Comparison of ENCODE assay signal across 11 cellular contexts in genomic region chr6:16135078-16135477, GRCh38. TPM values are rescaled to one million over a fixed set of nuclear protein-coding genes. Genes with fewer than 3 reads are reported as not detected.
DNase-seq lines count a peak whose midpoint lies in the region; ATAC-seq and TF ChIP-seq lines count a peak whose summit lies in the region.
"Had no signal": no experiment of that assay in that cellular context is flagged by ENCODE, and none has a peak within 500 bp of the region (broad histone marks: within the 10 kb centered on the region; RNA-seq: fewer than 3 reads in every experiment).

No MANE protein-coding gene starts in this region.

- peaks cover 67 to 96% (median 84%) of the 10 kb centered on the region in 4 donors for H3K4me1 ChIP-seq in stomach

- CTCF ChIA-PET in activated CD4-positive, alpha-beta memory T cell treated with anti-CD3 and anti-CD28 coated beads for 36 hours (lab: Charles Lee), result no interaction called here
- CTCF ChIA-PET in activated CD4-positive, alpha-beta memory T cell treated with anti-CD3 and anti-CD28 coated beads, Interleukin-2, amount 10 ng/mL, durations not matched to agents 7 days and 5 days (lab: Charles Lee), result no interaction called here

- no peaks in the 10 kb centered on the region for H3K27me3 ChIP-seq in stomach

- H3K36me3 Mint-ChIP-seq in activated CD4-positive, alpha-beta memory T cell treated with anti-CD3 and anti-CD28 coated beads for 36 hours, result peaks cover 33% of the 10 kb centered on the region
- H3K36me3 Mint-ChIP-seq in activated CD4-positive, alpha-beta memory T cell treated with anti-CD3 and anti-CD28 coated beads, Interleukin-2, amount 10 ng/mL, durations not matched to agents 7 days and 5 days (ENCODE audit: low read depth), result peaks cover 40% of the 10 kb centered on the region

- no peak overlapping the region for H3K4me3 Mint-ChIP-seq in activated CD4-positive, alpha-beta memory T cell treated with anti-CD3 and anti-CD28 coated beads for 36 hours
- no peak overlapping the region for H3K4me3 Mint-ChIP-seq in activated CD4-positive, alpha-beta memory T cell treated with anti-CD3 and anti-CD28 coated beads, Interleukin-2, amount 10 ng/mL, durations not matched to agents 7 days and 5 days

- no peak for TF ChIP-seq CTCF in stomach (IDR thresholded peaks at IDR 0.05)

- H3K4me1 Mint-ChIP-seq in activated CD4-positive, alpha-beta memory T cell treated with anti-CD3 and anti-CD28 coated beads for 36 hours (ENCODE audit: low read depth), result peaks cover 75% of the 10 kb centered on the region
- peaks cover 76% of the 10 kb centered on the region for H3K4me1 Mint-ChIP-seq in activated CD4-positive, alpha-beta memory T cell treated with anti-CD3 and anti-CD28 coated beads, Interleukin-2, amount 10 ng/mL, durations not matched to agents 7 days and 5 days

- intact Hi-C loops in activated CD4-positive, alpha-beta memory T cell treated with anti-CD3 and anti-CD28 coated beads for 36 hours (cut with micrococcal nuclease), result loop anchor here (5.0 to 10.0 kb wide), 3 partner anchors 258 to 403 kb away; no protein-coding TSS in a partner anchor
- intact Hi-C loops in stomach (cut with DNase I; ENCODE audit: low total_unique reads), result no loop called here

- POLR2A ChIA-PET in activated CD4-positive, alpha-beta memory T cell treated with anti-CD3 and anti-CD28 coated beads for 36 hours (lab: Charles Lee), result interaction anchor here (1.4 kb wide), 1 partner anchor 49 kb away, joined by 4 read pairs; no protein-coding TSS in a partner anchor
- POLR2A ChIA-PET in activated CD4-positive, alpha-beta memory T cell treated with anti-CD3 and anti-CD28 coated beads, Interleukin-2, amount 10 ng/mL, durations not matched to agents 7 days and 5 days (lab: Charles Lee), result interaction anchor here (3.0 kb wide), 1 partner anchor 48 kb away, joined by 14 read pairs; no protein-coding TSS in a partner anchor

- no peak for ATAC-seq in SK-N-SH treated with all-trans-retinoic acid at 6 μM for 48 hours

- no peak for DNase-seq in activated CD4-positive, alpha-beta memory T cell treated with anti-CD3 and anti-CD28 coated beads for 36 hours
- DNase-seq in activated CD4-positive, alpha-beta memory T cell treated with anti-CD3 and anti-CD28 coated beads, Interleukin-2, amount 10 ng/mL, durations not matched to agents 7 days and 5 days, result no peak
- peak; percentile 73 for DNase-seq in fibroblast of gingiva (ENCODE audit: low read depth)
- DNase-seq in stomach, result no peak
- DNase-seq in HPDE6-E6E7 (ENCODE audit: extremely low spot score), result no peak
- no peak for DNase-seq in SHP77 treated with DMSO at 0.1 percent for 48 hours (lab: John Stamatoyannopoulos, UW)
- DNase-seq in UCSD-AML1 (lab: John Stamatoyannopoulos, UW; ENCODE audit: unreplicated experiment), result no peak
- DNase-seq: dermis blood vessel endothelial cell, MV-4-11, NCI-H748 treated with DMSO at 0.1 percent for 48 hours had no signal

- H3K27me3 Mint-ChIP-seq in activated CD4-positive, alpha-beta memory T cell treated with anti-CD3 and anti-CD28 coated beads for 36 hours, result no peaks in the 10 kb centered on the region
- H3K27me3 Mint-ChIP-seq in activated CD4-positive, alpha-beta memory T cell treated with anti-CD3 and anti-CD28 coated beads, Interleukin-2, amount 10 ng/mL, durations not matched to agents 7 days and 5 days, result no peaks in the 10 kb centered on the region

- no peaks in the 10 kb centered on the region for H3K9me3 Mint-ChIP-seq in activated CD4-positive, alpha-beta memory T cell treated with anti-CD3 and anti-CD28 coated beads for 36 hours
- no peaks in the 10 kb centered on the region for H3K9me3 Mint-ChIP-seq in activated CD4-positive, alpha-beta memory T cell treated with anti-CD3 and anti-CD28 coated beads, Interleukin-2, amount 10 ng/mL, durations not matched to agents 7 days and 5 days

- no peaks in the 10 kb centered on the region for H3K9me3 ChIP-seq in stomach

- H3K36me3 ChIP-seq in stomach, result peaks cover 0 to 6% (median 1%) of the 10 kb centered on the region in 4 donors

- H3K27ac Mint-ChIP-seq in activated CD4-positive, alpha-beta memory T cell treated with anti-CD3 and anti-CD28 coated beads for 36 hours, result peak overlapping the region; percentile 58
- no peak overlapping the region for H3K27ac Mint-ChIP-seq in activated CD4-positive, alpha-beta memory T cell treated with anti-CD3 and anti-CD28 coated beads, Interleukin-2, amount 10 ng/mL, durations not matched to agents 7 days and 5 days

- H3K4me3 ChIP-seq in stomach, result no peak overlapping the region

- TF ChIP-seq POLR2A in stomach (IDR thresholded peaks at IDR 0.05), result no peak

- no peak for TF ChIP-seq EP300 in stomach (IDR thresholded peaks at IDR 0.05)

- peak overlapping the region in 3 of 5 donors; percentile 7 to 97 (median 62) for H3K27ac ChIP-seq in stomach

TF ChIP-seq in SK-N-SH treated with all-trans-retinoic acid at 6 μM for 48 hours, 23 proteins besides CTCF, POLR2A, EP300 and RAD21:
- TF ChIP-seq OSR1 (CRISPR knock-in tag; IDR thresholded peaks at IDR 0.05), result no peak
- no peak for TF ChIP-seq ZNF565 (CRISPR knock-in tag; conservative IDR thresholded peaks at IDR 0.05; ENCODE audit: low read depth)
- TF ChIP-seq CREB5 (CRISPR knock-in tag; IDR thresholded peaks at IDR 0.05; ENCODE audit: low read depth), result no peak
- TF ChIP-seq GLIS3 (CRISPR knock-in tag; IDR thresholded peaks at IDR 0.05), result no peak
- no peak for TF ChIP-seq RARB (CRISPR knock-in tag; IDR thresholded peaks at IDR 0.05)
- no peak for TF ChIP-seq CSRNP3 (CRISPR knock-in tag; IDR thresholded peaks at IDR 0.05)
- peak; percentile 36; the same call in 1 of the 2 replicates for TF ChIP-seq ZFP30 (CRISPR knock-in tag; IDR thresholded peaks at IDR 0.05)

RNA-seq across cellular contexts. Expression of gene MYLIP, which starts 6.2 kb away (rescaled TPM):
- 10 to 100 TPM; 11.4 TPM for total RNA-seq in activated CD4-positive, alpha-beta memory T cell treated with anti-CD3 and anti-CD28 coated beads for 36 hours
- 10 to 100 TPM; 16.2 to 18.6 TPM for total RNA-seq in activated CD4-positive, alpha-beta memory T cell treated with anti-CD3 and anti-CD28 coated beads, Interleukin-2, amount 10 ng/mL, durations not matched to agents 7 days and 5 days
- 10 to 100 TPM in 3 of 5 donors, 1 to 10 TPM in 2; 2.3 to 43.1 (median 21.4) TPM for total RNA-seq in stomach
- polyA plus RNA-seq in stomach, result 10 to 100 TPM in 2 of 3 donors, 1 to 10 TPM in 1; 9.9 to 16.0 (median 11.4) TPM
